Comparison of ENCODE assay signal across 24 cellular contexts in the genomic region with DNA sequence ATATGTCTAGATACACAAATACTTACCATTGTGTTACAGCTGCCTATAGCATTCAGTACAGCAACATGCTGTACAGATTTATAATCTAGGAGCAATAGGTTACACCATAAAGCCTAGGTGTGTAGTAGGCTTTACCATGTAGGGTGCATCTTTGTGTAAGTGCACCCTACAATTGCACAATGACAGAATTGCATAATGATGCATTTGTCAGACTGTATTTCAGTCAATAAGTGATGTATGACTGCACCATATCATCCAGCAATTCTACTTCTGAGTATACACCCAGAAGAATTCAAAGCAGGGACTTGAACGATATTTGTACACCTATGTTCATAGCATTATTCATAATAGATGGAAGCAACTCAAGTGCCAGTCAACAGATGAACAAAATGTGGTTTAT.
"Had no signal": no experiment of that assay in that cellular context is flagged by ENCODE, and none has a peak within 500 bp of the region (broad histone marks: within the 10 kb centered on the region; RNA-seq: fewer than 3 reads in every experiment).

No MANE protein-coding gene starts in this region.

- ATAC-seq: activated CD4-positive, CD25-positive, alpha-beta regulatory T cell treated with anti-CD3 and anti-CD28 coated beads, Interleukin-2, amount 50 U/mL, for 24 hours; activated CD8-positive, alpha-beta T cell treated with anti-CD3 and anti-CD28 coated beads, Interleukin-2, amount 10 ng/mL, durations not matched to agents 7 days and 5 days; left lobe of liver; stimulated activated naive B cell treated with anti-CD40 and anti-IgM and Interleukin-4, amounts not matched to agents 10 μg/mL and 1 μg/mL and 100 μg/mL, for 72 hours had no signal

- H3K9me3 ChIP-seq: spleen, thoracic aorta, upper lobe of left lung had no signal

- H3K4me3 Mint-ChIP-seq: activated CD4-positive, alpha-beta T cell treated with anti-CD3 and anti-CD28 coated beads, Interleukin-2, amount 10 ng/mL, durations not matched to agents 7 days and 5 days; activated CD8-positive, alpha-beta T cell treated with anti-CD3 and anti-CD28 coated beads, Interleukin-2, amount 10 ng/mL, durations not matched to agents 7 days and 5 days; activated naive CD4-positive, alpha-beta T cell treated with anti-CD3 and anti-CD28 coated beads for 36 hours; activated T-cell treated with anti-CD3 and anti-CD28 coated beads, Interleukin-2, amount 50 U/mL, for 24 hours; brain; mesothelial cell of epicardium; nephron progenitor cell; stimulated activated naive B cell treated with anti-CD40 and anti-IgM and Interleukin-4, amounts not matched to agents 10 μg/mL and 1 μg/mL and 100 μg/mL, for 72 hours had no signal

- H3K36me3 Mint-ChIP-seq: brain; mesothelial cell of epicardium; stimulated activated naive B cell treated with anti-CD40 and anti-IgM and Interleukin-4, amounts not matched to agents 10 μg/mL and 1 μg/mL and 100 μg/mL, for 72 hours had no signal

- H3K36me3 ChIP-seq: spleen, thoracic aorta, upper lobe of left lung had no signal

- H3K27ac ChIP-seq: thoracic aorta, upper lobe of left lung had no signal

- H3K27me3 ChIP-seq: spleen, upper lobe of left lung had no signal

- H3K4me1 Mint-ChIP-seq: mesothelial cell of epicardium had no signal

- H3K27me3 Mint-ChIP-seq: activated T-cell treated with anti-CD3 and anti-CD28 coated beads, Interleukin-2, amount 50 U/mL, for 24 hours had no signal

- H3K4me3 ChIP-seq: lung, spleen, thoracic aorta, upper lobe of left lung had no signal

- H3K9me3 Mint-ChIP-seq: activated CD4-positive, alpha-beta T cell treated with anti-CD3 and anti-CD28 coated beads, Interleukin-2, amount 10 ng/mL, durations not matched to agents 7 days and 5 days; activated naive CD4-positive, alpha-beta T cell treated with anti-CD3 and anti-CD28 coated beads for 36 hours; activated T-cell treated with anti-CD3 and anti-CD28 coated beads, Interleukin-2, amount 50 U/mL, for 24 hours; mesothelial cell of epicardium; nephron progenitor cell; stimulated activated naive B cell treated with anti-CD40 and anti-IgM and Interleukin-4, amounts not matched to agents 10 μg/mL and 1 μg/mL and 100 μg/mL, for 72 hours had no signal

- DNase-seq: activated CD4-positive, alpha-beta T cell treated with anti-CD3 and anti-CD28 coated beads, Interleukin-2, amount 10 ng/mL, durations not matched to agents 7 days and 5 days; activated CD8-positive, alpha-beta T cell treated with anti-CD3 and anti-CD28 coated beads, Interleukin-2, amount 10 ng/mL, durations not matched to agents 7 days and 5 days; activated naive CD4-positive, alpha-beta T cell treated with anti-CD3 and anti-CD28 coated beads for 36 hours; activated T-cell treated with anti-CD3 and anti-CD28 coated beads, Interleukin-2, amount 50 U/mL, for 24 hours; anterior cingulate cortex; cortex of kidney; effector CD4-positive, alpha-beta T cell; foreskin melanocyte; glutamatergic neuron; hippocampal formation; islet precursor cell; nephron progenitor cell; nucleus accumbens; posterior cingulate gyrus; spleen; stimulated activated naive B cell treated with anti-CD40 and anti-IgM and Interleukin-4, amounts not matched to agents 10 μg/mL and 1 μg/mL and 100 μg/mL, for 72 hours; T1000; upper lobe of left lung had no signal
